ENCODE assay signal across 14 cellular contexts in genomic region chr13:93422980-93423554, GRCh38.
DNase-seq lines count a peak whose midpoint lies in the region; ATAC-seq, FAIRE-seq and TF ChIP-seq lines count a peak whose summit lies in the region.
"Had no signal": no experiment of that assay in that cellular context is flagged by ENCODE, and none has a peak within 500 bp of the region (broad histone marks: within the 10 kb centered on the region; RNA-seq: fewer than 3 reads in every experiment).

No MANE protein-coding gene starts in this region.

- H3K4me2 ChIP-seq in HepG2 (ENCODE audit: low read depth, low read length): no peak overlapping the region
- H3K4me2 ChIP-seq in mesenchymal stem cell (ENCODE audit: low read length, poor library complexity, severe bottlenecking): no peak overlapping the region
- H3K4me2 ChIP-seq: BLaER1 treated with 17β-estradiol and CSF1 and Interleukin-3, amounts not matched to agents 10 nM and 100 nM had no signal

- H2AK5ac ChIP-seq in mesenchymal stem cell (ENCODE audit: low read length, severe bottlenecking): no peak overlapping the region

- no peak for ATAC-seq in HepG2
- no peak for ATAC-seq in right lobe of liver
- no peak for ATAC-seq in HG03097 (IDR thresholded peaks at IDR 0.05; ENCODE audit: low FRiP score, unreplicated experiment)
- no peak for ATAC-seq in GM21737 (IDR thresholded peaks at IDR 0.05; ENCODE audit: unreplicated experiment)
- ATAC-seq: HCT116 had no signal

- H3K27me3 ChIP-seq in HepG2 (ENCODE audit: control insufficient read depth in 1 of 2, insufficient read depth in 2 of 2, low read length in 2 of 2): no peaks in the 10 kb centered on the region
- H3K27me3 ChIP-seq in right lobe of liver: no peaks in the 10 kb centered on the region
- no peaks in the 10 kb centered on the region for H3K27me3 ChIP-seq in mesenchymal stem cell (ENCODE audit: control insufficient read depth in 1 of 2, insufficient read depth in 1 of 2, low read length in 2 of 2)
- H3K27me3 ChIP-seq: BLaER1 treated with 17β-estradiol and CSF1 and Interleukin-3, amounts not matched to agents 10 nM and 100 nM had no signal

- H2BK15ac ChIP-seq in mesenchymal stem cell (ENCODE audit: low read depth, poor library complexity, severe bottlenecking): no peak overlapping the region

- no peak overlapping the region for H3K23ac ChIP-seq in mesenchymal stem cell (ENCODE audit: low read length in 2 of 2)

- H3K27ac ChIP-seq in HepG2 (ENCODE audit: extremely low read length, insufficient read depth, low read length): no peak overlapping the region
- no peak overlapping the region for H3K27ac ChIP-seq in right lobe of liver
- no peak overlapping the region for H3K27ac ChIP-seq in mesenchymal stem cell (ENCODE audit: low read length, poor library complexity, severe bottlenecking)
- H3K27ac ChIP-seq: BLaER1 treated with 17β-estradiol and CSF1 and Interleukin-3, amounts not matched to agents 10 nM and 100 nM had no signal

- no peaks in the 10 kb centered on the region for H3K27me3 Mint-ChIP-seq in chondrocyte (ENCODE audit: low read depth)
- H3K27me3 Mint-ChIP-seq: CD4-positive, CD25-positive, alpha-beta regulatory T cell had no signal

- no peak overlapping the region for H4K91ac ChIP-seq in mesenchymal stem cell (ENCODE audit: low read length)

- no peak overlapping the region for H3K4me3 ChIP-seq in HepG2 (replicated peaks in 1 of 3; ENCODE audit: insufficient read depth in 1 of 3, low read depth in 2 of 3, low read length in 3 of 3)
- H3K4me3 ChIP-seq in right lobe of liver: no peak overlapping the region
- no peak overlapping the region for H3K4me3 ChIP-seq in mesenchymal stem cell (ENCODE audit: insufficient read depth in 1 of 2, low read depth in 1 of 2, low read length in 2 of 2)
- H3K4me3 ChIP-seq: BLaER1 treated with 17β-estradiol and CSF1 and Interleukin-3, amounts not matched to agents 10 nM and 100 nM had no signal

- H3K4me1 ChIP-seq in HepG2 (ENCODE audit: insufficient read depth, low read length) (no peaks in the 10 kb centered on the region), right lobe of liver (no peaks in the 10 kb centered on the region), mesenchymal stem cell (ENCODE audit: control insufficient read depth, insufficient read depth, low read depth, low read length) (no peaks in the 10 kb centered on the region)
- H3K4me1 ChIP-seq: BLaER1 treated with 17β-estradiol and CSF1 and Interleukin-3, amounts not matched to agents 10 nM and 100 nM had no signal

- peak overlapping the region; percentile 37 for H3K27ac Mint-ChIP-seq in chondrocyte (ENCODE audit: unreplicated experiment)
- H3K27ac Mint-ChIP-seq: CD4-positive, CD25-positive, alpha-beta regulatory T cell had no signal

- no peak overlapping the region for H3K4me3 Mint-ChIP-seq in chondrocyte (ENCODE audit: unreplicated experiment)
- H3K4me3 Mint-ChIP-seq: CD4-positive, CD25-positive, alpha-beta regulatory T cell had no signal

- peaks cover 3% of the 10 kb centered on the region for H3K9me3 Mint-ChIP-seq in chondrocyte (ENCODE audit: low read depth)

- peaks cover 35% of the 10 kb centered on the region for H3K4me1 Mint-ChIP-seq in chondrocyte (ENCODE audit: low read depth)
- H3K4me1 Mint-ChIP-seq: CD4-positive, CD25-positive, alpha-beta regulatory T cell had no signal

- H4K20me1 ChIP-seq in HepG2 (ENCODE audit: insufficient read depth, low read length): no peaks in the 10 kb centered on the region
- H4K20me1 ChIP-seq: BLaER1 treated with 17β-estradiol and CSF1 and Interleukin-3, amounts not matched to agents 10 nM and 100 nM had no signal

- no peak overlapping the region for H3K14ac ChIP-seq in mesenchymal stem cell (ENCODE audit: low read length in 2 of 2)

- H3K36me3 Mint-ChIP-seq in chondrocyte (ENCODE audit: low read depth): peaks cover 3% of the 10 kb centered on the region
- H3K36me3 Mint-ChIP-seq: CD4-positive, CD25-positive, alpha-beta regulatory T cell had no signal

- no TSS peak for BruUV-seq in HepG2 (replicated peaks; lab: Mats Ljungman, UMichigan)

- H3K4ac ChIP-seq in mesenchymal stem cell (ENCODE audit: low read depth in 1 of 2, low read length in 2 of 2): no peak overlapping the region

- no peak for TF ChIP-seq POLR2A in HepG2 (IDR thresholded peaks at IDR 0.05; ENCODE audit: insufficient read depth in 1 of 2, low read depth in 2 of 2, low read length in 2 of 2)
- TF ChIP-seq POLR2A in right lobe of liver (IDR thresholded peaks at IDR 0.05): no peak

- CTCF ChIA-PET in HepG2 (lab: Yijun Ruan, JAX; ENCODE audit: low intra/inter-chr PET ratio, low total read pairs): no interaction called here

- no peak overlapping the region for H2BK12ac ChIP-seq in mesenchymal stem cell (ENCODE audit: low read length in 2 of 2)

- H2BK120ac ChIP-seq in mesenchymal stem cell (ENCODE audit: low read depth, low read length): no peak overlapping the region

- intact Hi-C loops in HepG2 (cut with micrococcal nuclease; ENCODE audit: unreplicated experiment) (no loop called here), right lobe of liver (cut with DNase I) (no loop called here)

- 88% methylated on average over 2 of the region's 2 CpGs for WGBS in HepG2 (ENCODE audit: low lambda C conversion rate)
- WGBS in right lobe of liver (ENCODE audit: insufficient coverage, low coverage, low lambda C conversion rate, missing lambda C conversion rate): 61% methylated on average over 2 of the region's 2 CpGs
- WGBS in mesenchymal stem cell: no CpG with 5 or more reads among the region's 2 CpGs

- in situ Hi-C loops in HepG2 (cut with HindIII; ENCODE audit: extremely low pct_ligation_motif_present, low pct_unique_long_range_greater_than_20kb): loop anchor here (5.0 kb wide), 1 partner anchor 136 kb away; no protein-coding TSS in a partner anchor

- no peak for TF ChIP-seq RAD21 in HepG2 (CRISPR knock-in tag; IDR thresholded peaks at IDR 0.05)

- H3K36me3 ChIP-seq in HepG2 (replicated peaks in 1 of 2; ENCODE audit: control insufficient read depth in 1 of 2, insufficient read depth in 2 of 2, low read length in 2 of 2) (no peaks in the 10 kb centered on the region), right lobe of liver (no peaks in the 10 kb centered on the region), mesenchymal stem cell (ENCODE audit: control insufficient read depth in 1 of 2, insufficient read depth in 2 of 2, low read depth in 1 of 2, low read length in 2 of 2) (no peaks in the 10 kb centered on the region)
- H3K36me3 ChIP-seq: BLaER1 treated with 17β-estradiol and CSF1 and Interleukin-3, amounts not matched to agents 10 nM and 100 nM had no signal

- H2BK5ac ChIP-seq in mesenchymal stem cell (ENCODE audit: low read depth, low read length, poor library complexity, severe bottlenecking): no peak overlapping the region

- no peak overlapping the region for H4K8ac ChIP-seq in mesenchymal stem cell (ENCODE audit: low read length)

- H2AFZ ChIP-seq in HepG2 (ENCODE audit: low read length): no peak overlapping the region
- no peak overlapping the region for H2AFZ ChIP-seq in mesenchymal stem cell (ENCODE audit: low read depth, low read length)

- no peak overlapping the region for H3K18ac ChIP-seq in mesenchymal stem cell (ENCODE audit: low read depth in 1 of 2, low read length in 2 of 2)

- no peaks in the 10 kb centered on the region for H3K9me3 ChIP-seq in HepG2 (ENCODE audit: low read length)
- no peaks in the 10 kb centered on the region for H3K9me3 ChIP-seq in right lobe of liver
- peaks cover 2% of the 10 kb centered on the region for H3K9me3 ChIP-seq in mesenchymal stem cell (ENCODE audit: control insufficient read depth, low read length)

- H3K79me2 ChIP-seq in HepG2 (ENCODE audit: insufficient read depth, low read length): peaks cover 3% of the 10 kb centered on the region

- H3K9ac ChIP-seq in HepG2 (ENCODE audit: insufficient read depth, low read depth, low read length) (no peak overlapping the region), mesenchymal stem cell (ENCODE audit: low read length) (no peak overlapping the region)
- H3K9ac ChIP-seq: BLaER1 treated with 17β-estradiol and CSF1 and Interleukin-3, amounts not matched to agents 10 nM and 100 nM had no signal

- TF ChIP-seq EP300 in HepG2 (IDR thresholded peaks at IDR 0.05; ENCODE audit: low read depth in 2 of 2, low read length in 2 of 2): no peak
- TF ChIP-seq EP300 in HepG2 (CRISPR knock-in tag; IDR thresholded peaks at IDR 0.05; ENCODE audit: borderline replicate concordance): no peak

- DNase-seq in HepG2 (ENCODE audit: low spot score) (no peak), right lobe of liver (no peak), chondrocyte (ENCODE audit: low spot score) (no peak), mesenchymal stem cell (peak; percentile 23), cerebellar cortex (ENCODE audit: low spot score) (no peak)
- DNase-seq: 8988T; ACHN; CD4-positive, CD25-positive, alpha-beta regulatory T cell; DMS53 had no signal

- TF ChIP-seq CTCF in HepG2 (CRISPR knock-in tag; IDR thresholded peaks at IDR 0.05) (no peak), right lobe of liver (IDR thresholded peaks at IDR 0.05) (no peak), chondrocyte (IDR thresholded peaks at IDR 0.05) (no peak)

- FAIRE-seq in HepG2 (lab: Jason Lieb, UNC): no peak
- FAIRE-seq: GM12891 had no signal

- POLR2A ChIA-PET in HepG2 (lab: Yijun Ruan, JAX): no interaction called here

- H3K79me1 ChIP-seq in mesenchymal stem cell (replicated peaks; ENCODE audit: low read length, poor library complexity, severe bottlenecking): peaks cover 8% of the 10 kb centered on the region

TF ChIP-seq in HepG2, 621 proteins besides CTCF, POLR2A, EP300 and RAD21:
- TF ChIP-seq MAFF (IDR thresholded peaks at IDR 0.05; ENCODE audit: low read depth, low read length) (0 out of 2 replicates have a peak, but pooled peaks have one; percentile 19), MAFK (conservative IDR thresholded peaks at IDR 0.05 in 1 of 2, IDR thresholded peaks at IDR 0.05 in 1 of 2; ENCODE audit: low read length in 2 of 2) (peak in 1 of 2 experiments; percentile 57; a peak in 2 of 4 replicates), ZSCAN30 (CRISPR knock-in tag; IDR thresholded peaks at IDR 0.05) (no peak)
